1 cellular context compared by ENCODE assay signal in the genomic region with DNA sequence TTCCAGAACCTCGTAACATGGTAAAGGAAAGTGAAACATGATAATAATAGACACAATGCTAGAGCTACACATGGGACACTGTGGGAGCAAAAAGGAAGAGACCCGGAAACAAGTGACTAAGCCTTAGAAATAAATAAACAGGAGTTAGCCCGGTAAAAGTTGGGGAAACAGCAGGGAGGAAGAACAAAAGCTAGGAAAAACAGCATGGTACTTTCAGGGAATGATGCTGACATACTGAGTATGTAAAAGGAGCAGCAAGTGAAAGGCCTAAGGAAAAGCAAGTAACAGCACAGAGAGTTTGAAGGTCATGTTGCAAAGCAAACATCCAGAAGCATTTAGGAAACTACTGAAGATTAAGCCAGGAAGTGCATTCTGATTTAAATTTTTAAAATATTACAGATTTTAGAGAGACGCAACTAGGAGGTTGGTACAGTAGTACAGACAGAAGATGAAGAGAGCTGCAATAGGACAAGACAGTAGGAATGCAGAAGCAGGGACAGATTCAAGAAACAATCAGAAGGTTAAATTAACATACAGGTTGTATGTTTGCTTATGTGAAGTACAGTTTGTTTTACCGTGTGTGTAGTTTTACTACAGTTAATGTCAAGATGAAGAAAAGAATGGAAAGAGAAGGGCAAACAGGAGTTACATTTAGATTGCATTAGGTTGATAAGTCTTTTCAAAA.
TF ChIP-seq lines count a peak whose summit lies in the region.

No MANE protein-coding gene starts in this region.

TF ChIP-seq in IMR-90, 13 proteins besides CTCF, POLR2A, EP300 and RAD21 (continued from another document):
- no peak for TF ChIP-seq MAZ (IDR thresholded peaks at IDR 0.05; ENCODE audit: borderline replicate concordance, low read depth, low read length)
